Comparison of ENCODE assay signal across 1 cellular context in the genomic region with DNA sequence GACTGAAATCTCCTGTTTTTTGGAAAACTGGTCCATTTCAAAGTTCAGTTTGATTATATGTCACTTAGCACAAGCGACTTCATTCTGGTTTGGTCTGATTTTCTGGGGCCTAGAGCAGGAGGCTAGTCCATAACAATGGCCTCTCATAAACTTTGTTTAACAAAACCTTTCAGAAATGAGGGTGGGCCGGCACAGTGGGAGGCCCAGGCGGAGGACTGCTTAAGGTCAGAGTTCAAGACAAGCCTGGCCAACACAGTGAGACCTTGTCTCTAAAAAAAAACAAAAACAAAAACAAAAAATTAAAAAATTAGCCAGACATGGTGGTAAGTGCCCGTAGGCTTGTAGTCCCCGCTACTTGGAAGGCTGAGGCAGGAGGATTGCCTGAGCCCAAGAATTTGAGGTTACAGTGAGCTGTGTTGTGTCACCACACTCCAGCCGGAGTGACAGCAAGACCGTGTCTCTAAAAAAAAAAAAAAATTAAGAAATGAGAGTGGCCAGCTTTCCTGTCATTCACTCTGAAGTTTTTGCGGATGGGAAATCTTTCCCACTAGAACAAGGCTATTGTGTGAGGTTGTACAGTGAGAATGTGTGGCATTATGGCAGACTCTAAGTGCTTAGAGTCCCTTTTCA.
TF ChIP-seq lines count a peak whose summit lies in the region.

No MANE protein-coding gene starts in this region.

TF ChIP-seq in GM23338, 12 proteins besides CTCF, POLR2A, EP300 and RAD21 (continued from another document):
- TF ChIP-seq, protein P1, sequence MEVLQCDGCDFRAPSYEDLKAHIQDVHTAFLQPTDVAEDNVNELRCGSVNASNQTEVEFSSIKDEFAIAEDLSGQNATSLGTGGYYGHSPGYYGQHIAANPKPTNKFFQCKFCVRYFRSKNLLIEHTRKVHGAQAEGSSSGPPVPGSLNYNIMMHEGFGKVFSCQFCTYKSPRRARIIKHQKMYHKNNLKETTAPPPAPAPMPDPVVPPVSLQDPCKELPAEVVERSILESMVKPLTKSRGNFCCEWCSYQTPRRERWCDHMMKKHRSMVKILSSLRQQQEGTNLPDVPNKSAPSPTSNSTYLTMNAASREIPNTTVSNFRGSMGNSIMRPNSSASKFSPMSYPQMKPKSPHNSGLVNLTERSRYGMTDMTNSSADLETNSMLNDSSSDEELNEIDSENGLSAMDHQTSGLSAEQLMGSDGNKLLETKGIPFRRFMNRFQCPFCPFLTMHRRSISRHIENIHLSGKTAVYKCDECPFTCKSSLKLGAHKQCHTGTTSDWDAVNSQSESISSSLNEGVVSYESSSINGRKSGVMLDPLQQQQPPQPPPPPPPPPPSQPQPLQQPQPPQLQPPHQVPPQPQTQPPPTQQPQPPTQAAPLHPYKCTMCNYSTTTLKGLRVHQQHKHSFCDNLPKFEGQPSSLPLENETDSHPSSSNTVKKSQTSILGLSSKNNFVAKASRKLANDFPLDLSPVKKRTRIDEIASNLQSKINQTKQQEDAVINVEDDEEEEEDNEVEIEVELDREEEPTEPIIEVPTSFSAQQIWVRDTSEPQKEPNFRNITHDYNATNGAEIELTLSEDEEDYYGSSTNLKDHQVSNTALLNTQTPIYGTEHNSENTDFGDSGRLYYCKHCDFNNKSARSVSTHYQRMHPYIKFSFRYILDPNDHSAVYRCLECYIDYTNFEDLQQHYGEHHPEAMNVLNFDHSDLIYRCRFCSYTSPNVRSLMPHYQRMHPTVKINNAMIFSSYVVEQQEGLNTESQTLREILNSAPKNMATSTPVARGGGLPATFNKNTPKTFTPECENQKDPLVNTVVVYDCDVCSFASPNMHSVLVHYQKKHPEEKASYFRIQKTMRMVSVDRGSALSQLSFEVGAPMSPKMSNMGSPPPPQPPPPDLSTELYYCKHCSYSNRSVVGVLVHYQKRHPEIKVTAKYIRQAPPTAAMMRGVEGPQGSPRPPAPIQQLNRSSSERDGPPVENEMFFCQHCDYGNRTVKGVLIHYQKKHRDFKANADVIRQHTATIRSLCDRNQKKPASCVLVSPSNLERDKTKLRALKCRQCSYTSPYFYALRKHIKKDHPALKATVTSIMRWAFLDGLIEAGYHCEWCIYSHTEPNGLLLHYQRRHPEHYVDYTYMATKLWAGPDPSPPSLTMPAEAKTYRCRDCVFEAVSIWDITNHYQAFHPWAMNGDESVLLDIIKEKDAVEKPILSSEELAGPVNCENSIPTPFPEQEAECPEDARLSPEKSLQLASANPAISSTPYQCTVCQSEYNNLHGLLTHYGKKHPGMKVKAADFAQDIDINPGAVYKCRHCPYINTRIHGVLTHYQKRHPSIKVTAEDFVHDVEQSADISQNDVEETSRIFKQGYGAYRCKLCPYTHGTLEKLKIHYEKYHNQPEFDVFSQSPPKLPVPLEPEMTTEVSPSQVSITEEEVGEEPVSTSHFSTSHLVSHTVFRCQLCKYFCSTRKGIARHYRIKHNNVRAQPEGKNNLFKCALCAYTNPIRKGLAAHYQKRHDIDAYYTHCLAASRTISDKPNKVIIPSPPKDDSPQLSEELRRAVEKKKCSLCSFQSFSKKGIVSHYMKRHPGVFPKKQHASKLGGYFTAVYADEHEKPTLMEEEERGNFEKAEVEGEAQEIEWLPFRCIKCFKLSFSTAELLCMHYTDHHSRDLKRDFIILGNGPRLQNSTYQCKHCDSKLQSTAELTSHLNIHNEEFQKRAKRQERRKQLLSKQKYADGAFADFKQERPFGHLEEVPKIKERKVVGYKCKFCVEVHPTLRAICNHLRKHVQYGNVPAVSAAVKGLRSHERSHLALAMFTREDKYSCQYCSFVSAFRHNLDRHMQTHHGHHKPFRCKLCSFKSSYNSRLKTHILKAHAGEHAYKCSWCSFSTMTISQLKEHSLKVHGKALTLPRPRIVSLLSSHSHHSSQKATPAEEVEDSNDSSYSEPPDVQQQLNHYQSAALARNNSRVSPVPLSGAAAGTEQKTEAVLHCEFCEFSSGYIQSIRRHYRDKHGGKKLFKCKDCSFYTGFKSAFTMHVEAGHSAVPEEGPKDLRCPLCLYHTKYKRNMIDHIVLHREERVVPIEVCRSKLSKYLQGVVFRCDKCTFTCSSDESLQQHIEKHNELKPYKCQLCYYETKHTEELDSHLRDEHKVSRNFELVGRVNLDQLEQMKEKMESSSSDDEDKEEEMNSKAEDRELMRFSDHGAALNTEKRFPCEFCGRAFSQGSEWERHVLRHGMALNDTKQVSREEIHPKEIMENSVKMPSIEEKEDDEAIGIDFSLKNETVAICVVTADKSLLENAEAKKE (CRISPR knock-in tag; IDR thresholded peaks at IDR 0.05): no peak
- TF ChIP-seq ZNF331 (CRISPR knock-in tag; IDR thresholded peaks at IDR 0.05; ENCODE audit: low read depth): no peak
- TF ChIP-seq NANOG (IDR thresholded peaks at IDR 0.05; ENCODE audit: borderline replicate concordance): no peak
- TF ChIP-seq EZH2 (IDR thresholded peaks at IDR 0.05; ENCODE audit: low read depth, unreplicated experiment): no peak
- TF ChIP-seq JUNB (IDR thresholded peaks at IDR 0.05; ENCODE audit: unreplicated experiment): no peak
- no peak for TF ChIP-seq POLR2AphosphoS5 (IDR thresholded peaks at IDR 0.05; ENCODE audit: low read depth)
TF ChIP-seq in GM23338: peak in this region for 0.
